Comparison of ENCODE assay signal across 1 cellular context in the genomic region with DNA sequence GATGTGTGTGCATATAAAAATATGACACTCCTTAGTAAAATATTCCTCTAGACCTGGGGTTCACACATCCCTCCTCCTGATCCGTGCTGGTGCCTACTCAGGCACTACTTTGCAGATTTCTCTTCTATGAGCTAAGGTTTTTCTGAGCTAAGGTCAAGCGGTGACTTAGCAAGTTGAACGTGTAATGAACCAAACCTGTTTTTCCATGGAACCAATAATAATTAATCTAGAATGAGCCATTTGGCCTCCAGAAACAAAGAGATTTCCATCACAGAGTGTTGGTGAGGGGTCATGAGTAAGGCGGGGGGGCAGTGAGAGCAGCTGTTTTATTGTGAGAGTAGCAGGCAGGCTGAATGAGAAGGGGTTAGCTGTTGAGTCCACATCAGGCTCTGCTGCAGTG.
TF ChIP-seq lines count a peak whose summit lies in the region.

No MANE protein-coding gene starts in this region.

TF ChIP-seq in GM23338, 12 proteins besides CTCF, POLR2A, EP300 and RAD21 (continued from another document):
- TF ChIP-seq ZNF462 (CRISPR knock-in tag; IDR thresholded peaks at IDR 0.05) = no peak
- no peak for TF ChIP-seq EZH2 (IDR thresholded peaks at IDR 0.05; ENCODE audit: low read depth, unreplicated experiment)
- no peak for TF ChIP-seq EZH2phosphoT487 (IDR thresholded peaks at IDR 0.05; ENCODE audit: unreplicated experiment)
- no peak for TF ChIP-seq CREB1 (CRISPR knock-in tag; IDR thresholded peaks at IDR 0.05; ENCODE audit: low read depth)
- no peak for TF ChIP-seq ZNF114 (CRISPR knock-in tag; IDR thresholded peaks at IDR 0.05)
